In the genomic region with DNA sequence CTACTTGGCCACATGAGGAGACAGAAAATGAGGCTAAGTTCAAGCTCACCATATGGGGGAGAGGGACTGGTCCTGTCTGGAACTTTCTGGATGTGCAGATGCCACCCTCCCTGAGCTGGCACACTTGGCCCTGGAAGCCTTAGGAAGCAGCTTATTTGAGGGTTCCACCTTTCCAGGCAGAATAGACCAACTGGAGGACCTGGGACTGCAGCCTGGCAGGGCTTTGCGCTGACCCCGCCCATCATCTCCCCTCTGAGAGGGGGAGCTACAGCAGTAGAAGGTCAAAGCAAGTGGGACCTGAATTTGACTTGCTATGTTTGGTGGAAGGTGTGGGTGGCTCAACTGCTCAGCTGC, we compare ENCODE assay signal across 1 cellular context.
TF ChIP-seq lines count a peak whose summit lies in the region.

No MANE protein-coding gene starts in this region.

TF ChIP-seq in H1, 55 proteins besides CTCF, POLR2A, EP300 and RAD21:
- TF ChIP-seq USF2 (IDR thresholded peaks at IDR 0.05; ENCODE audit: low read length) (no peak), BCL11A (IDR thresholded peaks at IDR 0.05; ENCODE audit: low read depth in 2 of 2, low read length in 2 of 2) (no peak), ATF2 (IDR thresholded peaks at IDR 0.05; ENCODE audit: low read length) (no peak)
TF ChIP-seq in H1: peak in this region for 0.
